In genomic region chr17:74176546-74177001, GRCh38 we compare ENCODE assay signal across 8 cellular contexts. TPM values are rescaled to one million over a fixed set of nuclear protein-coding genes. Genes with fewer than 3 reads are reported as not detected.
DNase-seq lines count a peak whose midpoint lies in the region; ATAC-seq, FAIRE-seq and TF ChIP-seq lines count a peak whose summit lies in the region.

No MANE protein-coding gene starts in this region.

- H3K4me2 ChIP-seq in Karpas-422 (ENCODE audit: low read depth, low read length, poor library complexity, severe bottlenecking): no peak overlapping the region

- intact Hi-C loops in Panc1 (cut with micrococcal nuclease; ENCODE audit: unreplicated experiment): loop anchor here (2.0 to 5.0 kb wide), 2 partner anchors 84 to 748 kb away; no protein-coding TSS in a partner anchor
- intact Hi-C loops in activated naive CD4-positive, alpha-beta T cell treated with anti-CD3 and anti-CD28 coated beads for 36 hours (cut with micrococcal nuclease): loop anchor here (1.0 to 10.0 kb wide), 6 partner anchors 86 to 747 kb away; partner anchors contain the start of gene SDK2
- intact Hi-C loops in posterior cingulate gyrus (cut with DNase I): loop anchor here (2.0 to 10.0 kb wide), 2 partner anchors 532 to 748 kb away; partner anchors contain the start of gene SDK2

- ATAC-seq in Panc1: peak; percentile 93
- ATAC-seq in GM18909 (IDR thresholded peaks at IDR 0.05; ENCODE audit: poor library complexity, unreplicated experiment): no peak

- H3K27ac Mint-ChIP-seq in activated naive CD4-positive, alpha-beta T cell treated with anti-CD3 and anti-CD28 coated beads for 36 hours: no peak overlapping the region
- H3K27ac Mint-ChIP-seq in glutamatergic neuron (ENCODE audit: unreplicated experiment): peak overlapping the region; percentile 48

- no peaks in the 10 kb centered on the region for H3K4me1 Mint-ChIP-seq in activated naive CD4-positive, alpha-beta T cell treated with anti-CD3 and anti-CD28 coated beads for 36 hours (ENCODE audit: low read depth)
- peaks cover 29% of the 10 kb centered on the region for H3K4me1 Mint-ChIP-seq in glutamatergic neuron (ENCODE audit: low read depth, unreplicated experiment)

- POLR2A ChIA-PET in Panc1 (lab: Charles Lee): no interaction called here

- no peak for TF ChIP-seq POLR2A in GM12892 (IDR thresholded peaks at IDR 0.05; ENCODE audit: low read depth, low read length)

- H3K36me3 ChIP-seq in Karpas-422 (ENCODE audit: insufficient read depth, low read length) (no peaks in the 10 kb centered on the region), Panc1 (ENCODE audit: control insufficient read depth, insufficient read depth, low read length) (no peaks in the 10 kb centered on the region)

- H4K20me1 ChIP-seq in Karpas-422 (ENCODE audit: insufficient read depth, low read depth, low read length): no peaks in the 10 kb centered on the region

- H3K4me3 Mint-ChIP-seq in activated naive CD4-positive, alpha-beta T cell treated with anti-CD3 and anti-CD28 coated beads for 36 hours: no peak overlapping the region
- H3K4me3 Mint-ChIP-seq in glutamatergic neuron (ENCODE audit: unreplicated experiment): no peak overlapping the region

- H3K4me1 ChIP-seq in Karpas-422 (ENCODE audit: low read length) (no peaks in the 10 kb centered on the region), Panc1 (ENCODE audit: control insufficient read depth, insufficient read depth, low read length) (no peaks in the 10 kb centered on the region)

- H3K79me2 ChIP-seq in Karpas-422 (ENCODE audit: low read length): no peaks in the 10 kb centered on the region

- BruUV-seq in Panc1 (replicated peaks; lab: Mats Ljungman, UMichigan): no TSS peak

- DNase-seq in DMS53 treated with DMSO at 0.1 percent for 48 hours (lab: John Stamatoyannopoulos, UW; ENCODE audit: unreplicated experiment) (peak; percentile 78), Karpas-422 (peak; percentile 85), Panc1 (ENCODE audit: low read depth, low spot score) (no peak), glutamatergic neuron (peak; percentile 87), posterior cingulate gyrus (peak; percentile 57 to 95 (median 76)), GM12892 (ENCODE audit: insufficient read length) (no peak)
- DNase-seq in activated naive CD4-positive, alpha-beta T cell treated with anti-CD3 and anti-CD28 coated beads for 36 hours: peak; percentile 67

- CTCF ChIA-PET in Panc1 (lab: Charles Lee): interaction anchor here (0.6 to 1.1 kb wide), 2 partner anchors 10 to 171 kb away, joined by 3 to 4 read pairs; no protein-coding TSS in a partner anchor
- CTCF ChIA-PET in activated naive CD4-positive, alpha-beta T cell treated with anti-CD3 and anti-CD28 coated beads for 36 hours (lab: Charles Lee): interaction anchor here (0.7 to 2.0 kb wide), 8 partner anchors 16 to 921 kb away, joined by 3 to 6 read pairs (median 4); no protein-coding TSS in a partner anchor

- H3K9me3 Mint-ChIP-seq in activated naive CD4-positive, alpha-beta T cell treated with anti-CD3 and anti-CD28 coated beads for 36 hours: no peaks in the 10 kb centered on the region
- peaks cover 3% of the 10 kb centered on the region for H3K9me3 Mint-ChIP-seq in glutamatergic neuron (ENCODE audit: unreplicated experiment)

- FAIRE-seq in GM12892 (lab: Jason Lieb, UNC): no peak

- in situ Hi-C loops in Panc1 (cut with HindIII; ENCODE audit: low pct_unique_long_range_greater_than_20kb, low sequenced_read_pairs): no loop called here

- H3K4me3 ChIP-seq in Karpas-422 (ENCODE audit: low read length) (no peak overlapping the region), Panc1 (ENCODE audit: low read depth in 2 of 2, low read length in 2 of 2) (no peak overlapping the region)

- H3K9me3 ChIP-seq in Karpas-422 (ENCODE audit: low read length) (no peaks in the 10 kb centered on the region), Panc1 (ENCODE audit: control insufficient read depth, insufficient read depth, low read depth, low read length) (no peaks in the 10 kb centered on the region)

- no peak overlapping the region for H2AFZ ChIP-seq in Karpas-422 (ENCODE audit: low read length)

- no peaks in the 10 kb centered on the region for H3K36me3 Mint-ChIP-seq in activated naive CD4-positive, alpha-beta T cell treated with anti-CD3 and anti-CD28 coated beads for 36 hours (ENCODE audit: low read depth)
- no peaks in the 10 kb centered on the region for H3K36me3 Mint-ChIP-seq in glutamatergic neuron (ENCODE audit: unreplicated experiment)

- H3K9ac ChIP-seq in Karpas-422 (ENCODE audit: low read length): no peak overlapping the region

- H3K27ac ChIP-seq in Karpas-422 (ENCODE audit: low read length): no peak overlapping the region
- no peak overlapping the region for H3K27ac ChIP-seq in Panc1 (ENCODE audit: low read length)

- H3K27me3 ChIP-seq in Karpas-422 (ENCODE audit: low read length) (no peaks in the 10 kb centered on the region), Panc1 (ENCODE audit: control insufficient read depth, insufficient read depth, low read length) (peaks cover 20% of the 10 kb centered on the region)

- no peaks in the 10 kb centered on the region for H3K9me2 ChIP-seq in Karpas-422 (replicated peaks; ENCODE audit: insufficient read depth, low read length)

- peaks cover 13% of the 10 kb centered on the region for H3K27me3 Mint-ChIP-seq in activated naive CD4-positive, alpha-beta T cell treated with anti-CD3 and anti-CD28 coated beads for 36 hours (ENCODE audit: low read depth)
- H3K27me3 Mint-ChIP-seq in glutamatergic neuron (ENCODE audit: unreplicated experiment): peaks cover 3% of the 10 kb centered on the region

- peak; percentile 92 for TF ChIP-seq CTCF in Panc1 (IDR thresholded peaks at IDR 0.05)
- peak; percentile 73 for TF ChIP-seq CTCF in glutamatergic neuron (IDR thresholded peaks at IDR 0.05; ENCODE audit: partially characterized antibody, unreplicated experiment)

RNA-seq across cellular contexts. Expression of gene RPL38, which starts 26.9 kb away (rescaled TPM):
- 3,682 and 4,052 TPM in 2 replicates for total RNA-seq in Karpas-422 (2014; rRNA removed; shearing (Covaris generic); ENCODE audit: low replicate concordance)
- total RNA-seq in Panc1 (2021; ENCODE audit: unreplicated experiment) (968 TPM), glutamatergic neuron (ENCODE audit: unreplicated experiment) (600 TPM)
- 1,956 TPM for polyA plus RNA-seq in Panc1 (2012; ENCODE audit: insufficient read length)
- total RNA-seq in activated naive CD4-positive, alpha-beta T cell treated with anti-CD3 and anti-CD28 coated beads for 36 hours: 1,000 to 10,000 TPM; 1,784 to 1,916 TPM
- polyA plus RNA-seq in GM12892 (2012; ENCODE audit: missing spikeins): 3,198 TPM

RNA-seq across cellular contexts. Expression of gene TTYH2, which starts 36.8 kb away (rescaled TPM):
- total RNA-seq in Karpas-422 (2014; rRNA removed; shearing (Covaris generic); ENCODE audit: low replicate concordance): 1.1 TPM in 1 of 2 replicates, not detected in the other
- 8.3 TPM for total RNA-seq in Panc1 (2021; ENCODE audit: unreplicated experiment)
- polyA plus RNA-seq in Panc1 (2012; ENCODE audit: insufficient read length): 6.7 TPM
- total RNA-seq in activated naive CD4-positive, alpha-beta T cell treated with anti-CD3 and anti-CD28 coated beads for 36 hours: 1 to 10 TPM; 2.5 to 2.8 TPM
- total RNA-seq in glutamatergic neuron (ENCODE audit: unreplicated experiment): 121 TPM
- 5.6 TPM for polyA plus RNA-seq in GM12892 (2012; ENCODE audit: missing spikeins)

Comparison
In these comparisons a context has a peak if more than half of its experiments do, and no peak if none do; other contexts are left out.
1. DNase-seq: peak in DMS53 treated with DMSO at 0.1 percent for 48 hours (single experiment), Karpas-422 (single experiment), activated naive CD4-positive, alpha-beta T cell treated with anti-CD3 and anti-CD28 coated beads for 36 hours (single experiment), glutamatergic neuron (single experiment) and posterior cingulate gyrus (10 of 10); none in Panc1 (single experiment) and GM12892 (single experiment).
2. RNA of gene TTYH2, which starts 36.8 kb away (total RNA-seq): 121 TPM in glutamatergic neuron (single experiment); 8.3 TPM in Panc1 (single experiment), 2.5 to 2.8 TPM in activated naive CD4-positive, alpha-beta T cell treated with anti-CD3 and anti-CD28 coated beads for 36 hours and 1.1 TPM in Karpas-422; every median in the first group is over 10 times any median in the second.